In the genomic region with DNA sequence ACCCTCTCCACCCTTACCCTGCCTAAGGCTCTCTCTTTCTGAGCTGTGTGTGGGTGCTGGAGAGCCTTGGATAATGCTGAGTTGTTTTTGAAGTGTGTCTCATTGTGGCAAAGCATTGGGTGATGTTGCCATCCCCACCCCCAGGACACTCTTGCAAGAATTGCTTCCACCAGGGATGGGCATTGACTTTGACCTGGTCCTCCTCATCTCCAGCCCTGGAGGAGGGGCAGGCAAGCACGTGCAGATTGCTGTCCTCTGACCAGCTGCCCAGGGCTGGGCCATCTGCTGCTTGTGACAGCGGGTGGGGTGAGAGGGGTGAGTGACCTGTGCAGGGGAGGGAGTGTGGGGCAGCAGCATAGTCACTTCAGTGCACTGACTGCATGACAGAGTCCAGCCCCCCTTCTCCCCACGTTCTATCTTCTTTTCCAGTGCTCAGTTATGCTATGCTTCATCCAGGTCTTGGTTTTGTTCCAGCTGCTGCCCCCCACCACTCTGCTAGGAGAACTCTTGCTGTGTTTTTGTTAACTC, we compare ENCODE assay signal across 8 cellular contexts. TPM values are rescaled to one million over a fixed set of nuclear protein-coding genes. Genes with fewer than 3 reads are reported as not detected.
DNase-seq lines count a peak whose midpoint lies in the region; ATAC-seq, FAIRE-seq and TF ChIP-seq lines count a peak whose summit lies in the region.

No MANE protein-coding gene starts in this region.

- peaks cover 99% of the 10 kb centered on the region for H3K79me2 ChIP-seq in mammary epithelial cell (ENCODE audit: insufficient read depth, low read length)
- peaks cover 99% of the 10 kb centered on the region for H3K79me2 ChIP-seq in GM12878 (ENCODE audit: control insufficient read depth, insufficient read depth, low read length)

- H4K20me1 ChIP-seq in mammary epithelial cell (ENCODE audit: insufficient read depth, low read length) (no peaks in the 10 kb centered on the region), GM12878 (ENCODE audit: control insufficient read depth, insufficient read depth) (no peaks in the 10 kb centered on the region)

- no peaks in the 10 kb centered on the region for H3K27me3 Mint-ChIP-seq in mesothelial cell of epicardium (ENCODE audit: low read depth)

- no peak overlapping the region for H3K4me3 ChIP-seq in breast epithelium
- H3K4me3 ChIP-seq in mammary epithelial cell (replicated peaks in 1 of 3; ENCODE audit: insufficient read depth in 1 of 3, low read depth in 2 of 3, low read length in 3 of 3), result no peak overlapping the region
- H3K4me3 ChIP-seq in GM12878, result peak overlapping the region; percentile 43; the same call in 1 of the 2 replicates

- H3K27ac ChIP-seq in breast epithelium (peak overlapping the region; percentile 74 to 93), mammary epithelial cell (ENCODE audit: insufficient read depth, low read depth, low read length) (no peak overlapping the region), GM12878 (ENCODE audit: control insufficient read depth, insufficient read depth) (peak overlapping the region; percentile 72)

- H3K36me3 Mint-ChIP-seq in mesothelial cell of epicardium, result peaks cover 19% of the 10 kb centered on the region

- H3K4me2 ChIP-seq in mammary epithelial cell (ENCODE audit: insufficient read depth, low read depth, low read length) (no peak overlapping the region), GM12878 (ENCODE audit: control insufficient read depth, insufficient read depth) (peak overlapping the region; percentile 68)

- TF ChIP-seq RAD21 in GM12878 (IDR thresholded peaks at IDR 0.05; ENCODE audit: insufficient read depth, low read depth, low read length), result no peak

- TF ChIP-seq POLR2A in breast epithelium (IDR thresholded peaks at IDR 0.05), result no peak
- TF ChIP-seq POLR2A in GM12878 (IDR thresholded peaks at IDR 0.05; ENCODE audit: low read depth, low read length), result no peak

- TF ChIP-seq EP300 in GM12878 (IDR thresholded peaks at IDR 0.05; ENCODE audit: borderline replicate concordance in 1 of 2, control insufficient read depth in 1 of 2, low read depth in 2 of 2, low read length in 2 of 2), result no peak

- 20% methylated on average over 3 of the region's 3 CpGs for WGBS in mammary epithelial cell (ENCODE audit: low coverage, missing lambda C conversion rate)
- WGBS in GM12878 (ENCODE audit: insufficient coverage, insufficient replicate concordance, low lambda C conversion rate, missing lambda C conversion rate), result 33% methylated on average over 3 of the region's 3 CpGs

- FAIRE-seq in GM12878 (lab: Jason Lieb, UNC), result no peak

- POLR2A ChIA-PET in GM12878 (lab: Charles Lee), result interaction anchor here (0.9 to 8.7 kb wide), 3 partner anchors 9 to 22 kb away, joined by 5 to 88 read pairs (median 6); no protein-coding TSS in a partner anchor

- H3K36me3 ChIP-seq in breast epithelium (no peaks in the 10 kb centered on the region), mammary epithelial cell (ENCODE audit: insufficient read depth, low read length) (no peaks in the 10 kb centered on the region), GM12878 (ENCODE audit: control insufficient read depth in 2 of 2, insufficient read depth in 2 of 2, low read length in 1 of 2) (peaks cover under 1 to 12% of the 10 kb centered on the region in 2 experiments; a peak in 3 of 4 replicates)

- H3K27ac Mint-ChIP-seq in mesothelial cell of epicardium, result peak overlapping the region; percentile 18

- DNase-seq in breast epithelium (ENCODE audit: low spot score in 2 of 2) (no peak), mammary epithelial cell (no peak), GM12878 (ENCODE audit: low read depth, low spot score) (no peak), mesothelial cell of epicardium (ENCODE audit: low spot score in 2 of 2, unreplicated experiment in 2 of 2) (no peak), NCI-H1105 (lab: John Stamatoyannopoulos, UW) (no peak)

- H3K9me3 ChIP-seq in breast epithelium (no peaks in the 10 kb centered on the region), mammary epithelial cell (replicated peaks; ENCODE audit: insufficient read depth, low read length) (no peaks in the 10 kb centered on the region), GM12878 (replicated peaks; ENCODE audit: control insufficient read depth, insufficient read depth, low read length) (peaks cover 23% of the 10 kb centered on the region)

- RAD21 ChIA-PET in GM12878 (lab: Charles Lee; ENCODE audit: unreplicated experiment), result interaction anchor here (0.9 to 6.1 kb wide), 7 partner anchors 12 to 36 kb away, joined by 3 to 63 read pairs (median 10); a partner anchor contains a TSS

- CTCF ChIA-PET in mammary epithelial cell (lab: Charles Lee; ENCODE audit: low non-redundant PET), result interaction anchor here (0.6 kb wide), 1 partner anchor 53 kb away, joined by 6 read pairs; no protein-coding TSS in a partner anchor
- CTCF ChIA-PET in GM12878 (lab: Yijun Ruan, JAX), result interaction anchor here (1.0 to 5.1 kb wide), 3 partner anchors 11 to 43 kb away, joined by 3 to 30 read pairs (median 4); no protein-coding TSS in a partner anchor

- no peak overlapping the region for H3K4me3 Mint-ChIP-seq in mesothelial cell of epicardium

- H3K9me3 Mint-ChIP-seq in mesothelial cell of epicardium, result peaks cover 19% of the 10 kb centered on the region

- H3K9ac ChIP-seq in mammary epithelial cell (ENCODE audit: insufficient read depth, low read length) (no peak overlapping the region), GM12878 (ENCODE audit: control insufficient read depth, insufficient read depth, low read length) (peak overlapping the region; percentile 29)

- intact Hi-C loops in breast epithelium (cut with DNase I; ENCODE audit: low total_unique reads) (no loop called here), mammary epithelial cell (cut with micrococcal nuclease) (no loop called here), GM12878 (cut with micrococcal nuclease; ENCODE audit: unreplicated experiment) (no loop called here)

- TF ChIP-seq CTCF in breast epithelium (IDR thresholded peaks at IDR 0.05), result no peak
- TF ChIP-seq CTCF in mammary epithelial cell (conservative IDR thresholded peaks at IDR 0.05 in 1 of 2, IDR thresholded peaks at IDR 0.05 in 1 of 2; ENCODE audit: extremely low read depth in 1 of 2, insufficient read depth in 1 of 2, low read depth in 1 of 2, low read length in 2 of 2), result no peak
- no peak for TF ChIP-seq CTCF in GM12878 (IDR thresholded peaks at IDR 0.05 in 2 of 3, conservative IDR thresholded peaks at IDR 0.05 in 1 of 3; ENCODE audit: control insufficient read depth in 2 of 3, extremely low read depth in 1 of 3, insufficient read depth in 1 of 3, low read depth in 3 of 3, low read length in 3 of 3)
- TF ChIP-seq CTCF in mesothelial cell of epicardium (IDR thresholded peaks at IDR 0.05; ENCODE audit: unreplicated experiment), result no peak

- H2AFZ ChIP-seq in mammary epithelial cell (ENCODE audit: low read depth, low read length), result no peak overlapping the region
- H2AFZ ChIP-seq in GM12878 (ENCODE audit: control insufficient read depth, low read depth, low read length), result no peak overlapping the region

- SMC1A ChIA-PET in GM12878 (lab: Charles Lee; ENCODE audit: uncharacterized antibody, unreplicated experiment), result interaction anchor here (1.3 to 17.8 kb wide), 8 partner anchors 8 to 38 kb away, joined by 4 to 336 read pairs (median 14); a partner anchor contains a TSS

- dilution Hi-C loops in mammary epithelial cell (cut with HindIII; ENCODE audit: low sequenced_read_pairs), result no loop called here

- in situ Hi-C loops in mammary epithelial cell (cut with MboI; ENCODE audit: low sequenced_read_pairs in 2 of 2) (no loop called here), GM12878 (cut with MboI) (no loop called here)

- peaks cover 20 to 27% of the 10 kb centered on the region in 2 donors for H3K4me1 ChIP-seq in breast epithelium
- peaks cover 47% of the 10 kb centered on the region for H3K4me1 ChIP-seq in mammary epithelial cell (ENCODE audit: insufficient read depth, low read length)
- peaks cover 65% of the 10 kb centered on the region for H3K4me1 ChIP-seq in GM12878 (ENCODE audit: control insufficient read depth, insufficient read depth, low read length)

- H3K4me1 Mint-ChIP-seq in mesothelial cell of epicardium, result peaks cover 35% of the 10 kb centered on the region

- ATAC-seq in GM12878, result peak; percentile 57
- ATAC-seq in HG02623 (IDR thresholded peaks at IDR 0.05; ENCODE audit: unreplicated experiment), result no peak
- ATAC-seq in HG02870 (IDR thresholded peaks at IDR 0.05; ENCODE audit: unreplicated experiment), result no peak
- no peak for ATAC-seq in GM21528 (IDR thresholded peaks at IDR 0.05; ENCODE audit: low FRiP score, unreplicated experiment)

- BruUV-seq in mammary epithelial cell (replicated peaks; lab: Mats Ljungman, UMichigan), result no TSS peak
- no TSS peak for BruUV-seq in GM12878 (replicated peaks; lab: Mats Ljungman, UMichigan)

- H3K27me3 ChIP-seq in breast epithelium, result no peaks in the 10 kb centered on the region
- H3K27me3 ChIP-seq in mammary epithelial cell (ENCODE audit: insufficient read depth, low read length), result no peaks in the 10 kb centered on the region
- H3K27me3 ChIP-seq in GM12878 (replicated peaks in 1 of 2; ENCODE audit: control insufficient read depth in 2 of 2, insufficient read depth in 2 of 2, low read length in 1 of 2), result no peaks in the 10 kb centered on the region

TF ChIP-seq in GM12878, 131 proteins besides CTCF, POLR2A, EP300 and RAD21 (continues in another document):
- TF ChIP-seq NR2F1 (conservative IDR thresholded peaks at IDR 0.05), result peak; percentile 28; the same call in 1 of the 2 replicates
- no peak for TF ChIP-seq STAT1 (conservative IDR thresholded peaks at IDR 0.05)

RNA-seq across cellular contexts. Expression of a gene that starts 26.2 kb away (rescaled TPM):
- total RNA-seq in breast epithelium (10 to 100 TPM; 30.2 to 55.9 (median 55.7) TPM), mammary epithelial cell (10 to 100 TPM; 34.8 to 45.6 TPM), GM12878 (2014; rRNA removed) (6.9 and 8.3 TPM in 2 replicates), GM12878 (2014; rRNA removed; fragmentation: Illumina TruSeq; extraction: Trizol) (11.0 and 11.1 TPM in 2 replicates), GM12878 (2021) (39.8 and 40.1 TPM in 2 replicates), mesothelial cell of epicardium (34.7 to 37.3 TPM (median 35.3 TPM) in 3 replicates)
- polyA plus RNA-seq in mammary epithelial cell (17.1 TPM), GM12878 (2011; rRNA removed) (11.3 and 16.7 TPM in 2 replicates), GM12878 (2014; fragmentation: Illumina TruSeq; extraction: Trizol) (19.4 and 23.7 TPM in 2 replicates), GM12878 (2014; fragmentation: Nextera tagmentation; extraction: Ambion mirVana) (1 to 10 TPM; 6.6 to 9.4 TPM), GM12878 (2014; rRNA removed) (25.8 and 31.1 TPM in 2 replicates), GM12878 (2016; fragmentation: Nextera tagmentation; extraction: Ambion mirVana) (10 to 100 TPM; 27.1 to 33.7 TPM)
- polyA minus RNA-seq in mammary epithelial cell, result 41.4 TPM
- 59.8 and 61.3 TPM in 2 replicates for total RNA-seq in GM12878 (2013; cell fraction: nucleolus; rRNA removed)
- 18.4 TPM for polyA plus RNA-seq in GM12878 (2011; ENCODE audit: low read depth)
- 13.8 and 14.1 TPM in 2 replicates for polyA plus RNA-seq in GM12878 (2011; cell fraction: cytosol; rRNA removed)
- 38.9 and 46.9 TPM in 2 replicates for polyA plus RNA-seq in GM12878 (2011; cell fraction: nucleus; rRNA removed)
- 23.6 and 27.7 TPM in 2 replicates for polyA plus RNA-seq in GM12878 (2012)
- 17.6 and 19.5 TPM in 2 replicates for polyA minus RNA-seq in GM12878 (2011; rRNA and poly(A)+ RNA removed)
- 5.1 and 5.6 TPM in 2 replicates for polyA minus RNA-seq in GM12878 (2011; cell fraction: cytosol; rRNA and poly(A)+ RNA removed)
- polyA minus RNA-seq in GM12878 (2011; cell fraction: nucleus; rRNA and poly(A)+ RNA removed), result 14.9 and 32.6 TPM in 2 replicates
